Comparison of ENCODE assay signal across 18 cellular contexts in genomic region chr11:67659651-67660165, GRCh38. TPM values are rescaled to one million over a fixed set of nuclear protein-coding genes. Genes with fewer than 3 reads are reported as not detected.
"Had no signal": no experiment of that assay in that cellular context is flagged by ENCODE, and none has a peak within 500 bp of the region (broad histone marks: within the 10 kb centered on the region; RNA-seq: fewer than 3 reads in every experiment).

No MANE protein-coding gene starts in this region.

RNA-seq across cellular contexts. Expression of gene ACY3, which starts 9.2 kb away (rescaled TPM):
- total RNA-seq: adrenal gland, aorta, cardiac muscle cell, left cardiac atrium, subcutaneous adipose tissue, thoracic aorta, vagina had no signal
- polyA plus RNA-seq: cardiac muscle cell, keratinocyte had no signal

RNA-seq across cellular contexts. Expression of gene ALDH3B2, which starts 14.7 kb away (rescaled TPM):
- total RNA-seq: activated CD4-positive, alpha-beta T cell treated with anti-CD3 and anti-CD28 coated beads for 36 hours; adrenal gland; aorta; body of pancreas; cardiac muscle cell; left cardiac atrium; liver; naive thymus-derived CD4-positive, alpha-beta T cell; sciatic nerve; subcutaneous adipose tissue; T-cell; T-helper 2 cell treated with Interferon-gamma antibody and Interleukin-4, amounts not matched to agents 100 ng/mL and 5 ng/mL, for 36 hours; thoracic aorta had no signal
- polyA plus RNA-seq: cardiac muscle cell; liver; naive thymus-derived CD4-positive, alpha-beta T cell; ovary had no signal

RNA-seq across cellular contexts. Expression of gene TBX10, which starts 20.1 kb away (rescaled TPM):
- total RNA-seq: activated CD4-positive, alpha-beta T cell treated with anti-CD3 and anti-CD28 coated beads for 36 hours; adrenal gland; aorta; body of pancreas; cardiac muscle cell; esophagus mucosa; left cardiac atrium; liver; naive thymus-derived CD4-positive, alpha-beta T cell; ovary; progenitor cell of endocrine pancreas; sciatic nerve; subcutaneous adipose tissue; T-cell; T-helper 2 cell treated with Interferon-gamma antibody and Interleukin-4, amounts not matched to agents 100 ng/mL and 5 ng/mL, for 36 hours; thoracic aorta; vagina had no signal
- polyA plus RNA-seq: adrenal gland; keratinocyte; naive thymus-derived CD4-positive, alpha-beta T cell; ovary had no signal
